In genomic region chr9:6646028-6646636, GRCh38 we compare ENCODE assay signal across 8 cellular contexts. TPM values are rescaled to one million over a fixed set of nuclear protein-coding genes. Genes with fewer than 3 reads are reported as not detected.
DNase-seq lines count a peak whose midpoint lies in the region; ATAC-seq and TF ChIP-seq lines count a peak whose summit lies in the region.

No MANE protein-coding gene starts in this region.

- H3K27me3 ChIP-seq in AG04450 (ENCODE audit: control insufficient read depth, insufficient read depth, low read length) (peaks cover 39% of the 10 kb centered on the region), H7 (ENCODE audit: control insufficient read depth, insufficient read depth, low read length) (peaks cover 10% of the 10 kb centered on the region), iPS-18a (ENCODE audit: control insufficient read depth, insufficient read depth, low read length) (peaks cover 20% of the 10 kb centered on the region)

- peak overlapping the region; percentile 79 for H3K4me3 Mint-ChIP-seq in activated CD4-positive, alpha-beta memory T cell treated with anti-CD3 and anti-CD28 coated beads for 36 hours

- peaks cover 6% of the 10 kb centered on the region for H3K4me1 ChIP-seq in iPS-18a (ENCODE audit: control insufficient read depth, low read depth, low read length)

- H3K9me3 Mint-ChIP-seq in activated CD4-positive, alpha-beta memory T cell treated with anti-CD3 and anti-CD28 coated beads for 36 hours: no peaks in the 10 kb centered on the region

- H3K27me3 Mint-ChIP-seq in activated CD4-positive, alpha-beta memory T cell treated with anti-CD3 and anti-CD28 coated beads for 36 hours: peaks cover 38% of the 10 kb centered on the region

- H3K36me3 ChIP-seq in H7 (replicated peaks; ENCODE audit: control insufficient read depth, insufficient read depth, low read length) (peaks cover 7% of the 10 kb centered on the region), iPS-18a (ENCODE audit: control insufficient read depth, low read depth, low read length) (no peaks in the 10 kb centered on the region)

- H3K4me3 ChIP-seq in AG04450 (ENCODE audit: low read depth, low read length): 0 out of 2 replicates have a peak overlapping the region, but pooled peaks have one; percentile 7
- H3K4me3 ChIP-seq in H7 (ENCODE audit: insufficient read depth, low read depth, low read length): peak overlapping the region; percentile 79
- peak overlapping the region; percentile 87 for H3K4me3 ChIP-seq in iPS-18a (ENCODE audit: low read length)

- no peak for TF ChIP-seq CTCF in AG04450 (IDR thresholded peaks at IDR 0.05; ENCODE audit: low read depth, low read length)

- H3K4me1 Mint-ChIP-seq in activated CD4-positive, alpha-beta memory T cell treated with anti-CD3 and anti-CD28 coated beads for 36 hours (ENCODE audit: low read depth): peaks cover 17% of the 10 kb centered on the region

- no peak for DNase-seq in AG04450 (ENCODE audit: low read depth, low spot score)
- no peak for DNase-seq in H7
- peak; percentile 64 for DNase-seq in activated CD4-positive, alpha-beta memory T cell treated with anti-CD3 and anti-CD28 coated beads for 36 hours
- DNase-seq in stimulated activated CD4-positive, alpha-beta T cell treated with anti-CD3 and anti-CD28 coated beads, Interleukin-4, amount 100 ng/mL, for 1 hour: peak; percentile 13
- no peak for DNase-seq in AG08395 (ENCODE audit: low spot score)
- no peak for DNase-seq in Kasumi-1 (lab: John Stamatoyannopoulos, UW)

- H3K36me3 Mint-ChIP-seq in activated CD4-positive, alpha-beta memory T cell treated with anti-CD3 and anti-CD28 coated beads for 36 hours: no peaks in the 10 kb centered on the region

- POLR2A ChIA-PET in AG04450 (lab: Yijun Ruan, JAX): no interaction called here
- POLR2A ChIA-PET in activated CD4-positive, alpha-beta memory T cell treated with anti-CD3 and anti-CD28 coated beads for 36 hours (lab: Charles Lee): interaction anchor here (0.6 to 1.1 kb wide), 4 partner anchors 13 to 234 kb away, joined by 3 to 4 read pairs (median 4); partner anchors contain the start of gene UHRF2

- intact Hi-C loops in activated CD4-positive, alpha-beta memory T cell treated with anti-CD3 and anti-CD28 coated beads for 36 hours (cut with micrococcal nuclease): loop anchor here (1.0 kb wide), 3 partner anchors 35 to 111 kb away; partner anchors contain the start of gene KDM4C

- no peak for ATAC-seq in GM19397 (IDR thresholded peaks at IDR 0.05; ENCODE audit: unreplicated experiment)

- no peak overlapping the region for H3K27ac Mint-ChIP-seq in activated CD4-positive, alpha-beta memory T cell treated with anti-CD3 and anti-CD28 coated beads for 36 hours

- CTCF ChIA-PET in AG04450 (lab: Charles Lee): no interaction called here
- CTCF ChIA-PET in activated CD4-positive, alpha-beta memory T cell treated with anti-CD3 and anti-CD28 coated beads for 36 hours (lab: Charles Lee): interaction anchor here (0.7 to 1.2 kb wide), 3 partner anchors 36 to 777 kb away, joined by 3 to 5 read pairs (median 4); no protein-coding TSS in a partner anchor

- peak overlapping the region; percentile 74 for H3K9ac ChIP-seq in iPS-18a (ENCODE audit: low read length)

- H3K27ac ChIP-seq in AG04450 (ENCODE audit: low read depth, low read length): no peak overlapping the region
- no peak overlapping the region for H3K27ac ChIP-seq in iPS-18a (ENCODE audit: low read length)

- H3K9me3 ChIP-seq in AG04450 (ENCODE audit: control insufficient read depth, insufficient read depth, low read length): no peaks in the 10 kb centered on the region; the same call in 1 of the 2 replicates
- H3K9me3 ChIP-seq in iPS-18a (ENCODE audit: control insufficient read depth, low read depth, low read length): no peaks in the 10 kb centered on the region

RNA-seq across cellular contexts. Expression of gene GLDC, which starts 0.6 kb away (rescaled TPM):
- 0.17 and 0.20 TPM in 2 replicates for polyA plus RNA-seq in AG04450 (2011; rRNA removed)
- polyA minus RNA-seq in AG04450 (2011; rRNA and poly(A)+ RNA removed): not detected in 2 replicates
- 66.8 and 76.7 TPM in 2 replicates for total RNA-seq in H7 (2014; rRNA removed; shearing (Covaris generic))
- 1 to 10 TPM; 7.1 to 9.9 TPM for total RNA-seq in activated CD4-positive, alpha-beta memory T cell treated with anti-CD3 and anti-CD28 coated beads for 36 hours

Comparison
In these comparisons a context has a peak if more than half of its experiments do, and no peak if none do; other contexts are left out.
1. DNase-seq: peak in activated CD4-positive, alpha-beta memory T cell treated with anti-CD3 and anti-CD28 coated beads for 36 hours (single experiment) and stimulated activated CD4-positive, alpha-beta T cell treated with anti-CD3 and anti-CD28 coated beads, Interleukin-4, amount 100 ng/mL, for 1 hour (single experiment); none in AG04450 (single experiment), H7 (single experiment), AG08395 (single experiment) and Kasumi-1 (0 of 2).
2. H3K4me3 ChIP-seq: peak in every context shown above with its lines; median percentile 87 in iPS-18a; 79 in H7; 7 in AG04450.